17 cellular contexts compared by ENCODE assay signal in genomic region chr11:25615841-25616240, GRCh38.
DNase-seq lines count a peak whose midpoint lies in the region; ATAC-seq and TF ChIP-seq lines count a peak whose summit lies in the region.
"Had no signal": no experiment of that assay in that cellular context is flagged by ENCODE, and none has a peak within 500 bp of the region (broad histone marks: within the 10 kb centered on the region; RNA-seq: fewer than 3 reads in every experiment).

No MANE protein-coding gene starts in this region.

- peaks cover 19% of the 10 kb centered on the region for H3K9me3 Mint-ChIP-seq in GM23338
- H3K9me3 Mint-ChIP-seq in WTC11 = peaks cover 17% of the 10 kb centered on the region

- H3K27ac Mint-ChIP-seq in GM23338 (peak overlapping the region; percentile 75; the same call in 1 of the 2 replicates), WTC11 (0 out of 2 replicates have a peak overlapping the region, but pooled peaks have one; percentile 46)
- H3K27ac Mint-ChIP-seq: B cell; CD4-positive, alpha-beta T cell; CD8-positive, alpha-beta T cell had no signal

- H2AFZ ChIP-seq in GM23338 = no peak overlapping the region

- no peak for TF ChIP-seq CTCF in GM23338 (conservative IDR thresholded peaks at IDR 0.05; ENCODE audit: low read depth in 2 of 2)
- TF ChIP-seq CTCF in WTC11 (IDR thresholded peaks at IDR 0.05) = no peak

- no peak overlapping the region for H3K27ac ChIP-seq in GM23338 (ENCODE audit: low read depth)
- H3K27ac ChIP-seq: 22Rv1; A549; BLaER1 treated with 17β-estradiol and CSF1 and Interleukin-3, amounts not matched to agents 10 nM and 100 nM; C4-2B had no signal

- no peaks in the 10 kb centered on the region for H3K9me2 ChIP-seq in GM23338 (ENCODE audit: insufficient read depth)

- H4K20me1 ChIP-seq in GM23338 (replicated peaks; ENCODE audit: insufficient read depth) = no peaks in the 10 kb centered on the region
- H4K20me1 ChIP-seq: BLaER1 treated with 17β-estradiol and CSF1 and Interleukin-3, amounts not matched to agents 10 nM and 100 nM had no signal

- peaks cover 20% of the 10 kb centered on the region for H3K36me3 Mint-ChIP-seq in GM23338 (ENCODE audit: low read depth)
- H3K36me3 Mint-ChIP-seq in WTC11 = peaks cover 19% of the 10 kb centered on the region
- H3K36me3 Mint-ChIP-seq: CD8-positive, alpha-beta T cell had no signal

- CTCF ChIA-PET in WTC11 (lab: Charles Lee) = no interaction called here

- no peaks in the 10 kb centered on the region for H3K27me3 ChIP-seq in GM23338 (ENCODE audit: insufficient read depth)
- H3K27me3 ChIP-seq: BLaER1 treated with 17β-estradiol and CSF1 and Interleukin-3, amounts not matched to agents 10 nM and 100 nM had no signal

- ATAC-seq in GM23338 (no peak), WTC11 (no peak), HG03460 (IDR thresholded peaks at IDR 0.05; ENCODE audit: unreplicated experiment) (no peak)
- ATAC-seq: A549; CD8-positive, alpha-beta T cell had no signal

- H3K79me2 ChIP-seq in GM23338 (replicated peaks; ENCODE audit: insufficient read depth) = no peaks in the 10 kb centered on the region

- H3K4me3 Mint-ChIP-seq in GM23338 = no peak overlapping the region
- no peak overlapping the region for H3K4me3 Mint-ChIP-seq in WTC11
- H3K4me3 Mint-ChIP-seq: B cell; CD4-positive, alpha-beta T cell; CD8-positive, alpha-beta T cell had no signal

- POLR2A ChIA-PET in WTC11 (lab: Charles Lee) = no interaction called here

- DNase-seq in GM23338 (ENCODE audit: low spot score) (no peak), WTC11 (ENCODE audit: low spot score) (no peak), putamen (ENCODE audit: low spot score) (peak; percentile 68), HuH-7.5 (ENCODE audit: low spot score) (no peak)
- DNase-seq: AML-193; Caco-2; Calu3; CD4-positive, alpha-beta T cell; CD8-positive, alpha-beta T cell; DMS79 treated with DMSO at 0.1 percent for 48 hours; GF-D8 had no signal

- H3K4me1 Mint-ChIP-seq in GM23338 (peaks cover 11% of the 10 kb centered on the region), WTC11 (peaks cover 16% of the 10 kb centered on the region)
- H3K4me1 Mint-ChIP-seq: B cell had no signal

- no peaks in the 10 kb centered on the region for H3K27me3 Mint-ChIP-seq in GM23338 (ENCODE audit: insufficient read depth, low read depth, poor library complexity)
- peaks cover 7% of the 10 kb centered on the region for H3K27me3 Mint-ChIP-seq in WTC11 (ENCODE audit: low read depth)
- H3K27me3 Mint-ChIP-seq: B cell; CD4-positive, alpha-beta T cell had no signal

- H3K36me3 ChIP-seq in GM23338 (ENCODE audit: insufficient read depth) = peaks cover 4% of the 10 kb centered on the region; the same call in 1 of the 2 replicates
- H3K36me3 ChIP-seq: BLaER1 treated with 17β-estradiol and CSF1 and Interleukin-3, amounts not matched to agents 10 nM and 100 nM had no signal

- peak overlapping the region; percentile 44; the same call in 1 of the 2 replicates for H3K4me2 ChIP-seq in GM23338
- H3K4me2 ChIP-seq: A549; BLaER1 treated with 17β-estradiol and CSF1 and Interleukin-3, amounts not matched to agents 10 nM and 100 nM had no signal

- H3K4me1 ChIP-seq in GM23338 (ENCODE audit: insufficient read depth) = peaks cover 12% of the 10 kb centered on the region; the same call in 1 of the 2 replicates
- H3K4me1 ChIP-seq: A549; BLaER1 treated with 17β-estradiol and CSF1 and Interleukin-3, amounts not matched to agents 10 nM and 100 nM; Caco-2 had no signal

- H3F3A ChIP-seq in GM23338 (replicated peaks; ENCODE audit: low read depth) = no peaks in the 10 kb centered on the region

- H3K4me3 ChIP-seq in GM23338 = no peak overlapping the region
- H3K4me3 ChIP-seq: A549; BLaER1 treated with 17β-estradiol and CSF1 and Interleukin-3, amounts not matched to agents 10 nM and 100 nM had no signal

TF ChIP-seq in GM23338, 12 proteins besides CTCF, POLR2A, EP300 and RAD21 (continues in another document):
- TF ChIP-seq CREB1 (CRISPR knock-in tag; IDR thresholded peaks at IDR 0.05; ENCODE audit: low read depth) = no peak

TF ChIP-seq in WTC11, 78 proteins besides CTCF, POLR2A, EP300 and RAD21:
- TF ChIP-seq CBFB (CRISPR knock-in tag; IDR thresholded peaks at IDR 0.05; ENCODE audit: low read depth) = no peak
- no peak for TF ChIP-seq ZNF396 (CRISPR knock-in tag; IDR thresholded peaks at IDR 0.05; ENCODE audit: borderline replicate concordance)
- TF ChIP-seq ZNF423 (CRISPR knock-in tag; IDR thresholded peaks at IDR 0.05) = no peak
